Comparison of ENCODE assay signal across 9 cellular contexts in the genomic region with DNA sequence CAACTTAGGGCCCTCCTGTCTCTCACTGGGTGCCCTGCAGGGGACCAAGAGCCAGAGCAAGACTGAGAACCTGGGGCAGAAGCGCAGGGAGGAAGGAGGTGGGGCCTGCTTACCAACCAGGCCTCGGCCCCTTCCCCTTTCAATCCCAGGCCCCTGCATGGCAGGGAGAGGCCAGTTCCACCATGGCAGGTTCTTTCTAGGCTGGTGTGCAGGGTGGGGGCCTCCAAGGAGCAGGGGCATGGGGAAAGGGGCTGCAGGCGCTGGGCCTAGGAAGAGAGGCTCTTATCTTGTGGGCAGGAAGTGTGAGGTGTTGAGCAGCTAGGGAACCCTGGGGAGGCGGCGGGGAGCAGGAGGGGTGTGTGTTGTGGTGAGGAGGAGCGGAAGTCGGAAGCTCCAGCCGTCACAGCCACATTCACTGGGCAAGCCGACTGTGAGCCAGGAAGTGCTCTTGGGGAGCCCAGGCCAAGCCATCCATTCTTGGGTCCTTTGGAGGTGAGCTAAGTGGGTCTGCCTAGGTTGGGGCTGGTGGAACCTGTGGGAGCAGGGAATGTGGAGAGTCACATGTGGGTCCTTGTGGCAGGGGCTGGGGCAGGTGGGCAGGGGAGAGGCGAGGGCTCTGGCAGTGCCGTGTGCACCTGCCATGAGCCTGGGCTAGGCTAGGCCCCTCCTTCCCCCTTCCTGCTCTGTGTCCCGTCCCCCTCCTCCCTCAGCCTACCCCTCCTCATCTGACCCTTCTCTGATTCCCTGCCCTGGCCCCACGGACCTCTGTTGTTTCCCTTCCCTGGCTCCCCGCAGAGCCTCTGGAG. TPM values are rescaled to one million over a fixed set of nuclear protein-coding genes. Genes with fewer than 3 reads are reported as not detected.
DNase-seq lines count a peak whose midpoint lies in the region; ATAC-seq, FAIRE-seq and TF ChIP-seq lines count a peak whose summit lies in the region.
"Had no signal": no experiment of that assay in that cellular context is flagged by ENCODE, and none has a peak within 500 bp of the region (broad histone marks: within the 10 kb centered on the region; RNA-seq: fewer than 3 reads in every experiment).

A gene (plus strand): TSS at position 409 of the 806 bp plus-strand sequence. CDS start 8,486 bp downstream, outside the sequence.

- H3K4me3 Mint-ChIP-seq in activated T-helper 2 cell treated with anti-CD3 and anti-CD28 coated beads, Interferon-gamma antibody, Interleukin-2, Interleukin-4, amounts not matched to agents 10 μg/mL and 5 μg/mL and 100 μg/mL, durations not matched to agents 14 hours and 24 hours and 36 hours (ENCODE audit: low read depth), result peak within 1 kb of the TSS; percentile 89

- no peak within 1 kb of the TSS for H3K4me3 ChIP-seq in PC-9
- peak within 1 kb of the TSS; percentile 18 to 24 (median 18) for H3K4me3 ChIP-seq in right lobe of liver
- H3K4me3 ChIP-seq: SK-N-MC had no signal

- H3K36me3 Mint-ChIP-seq in activated T-helper 2 cell treated with anti-CD3 and anti-CD28 coated beads, Interferon-gamma antibody, Interleukin-2, Interleukin-4, amounts not matched to agents 10 μg/mL and 5 μg/mL and 100 μg/mL, durations not matched to agents 14 hours and 24 hours and 36 hours (ENCODE audit: low read depth), result peaks cover 77% of the 10 kb centered on the region

- 53% methylated on average over 7 of the region's 14 CpGs for WGBS in right lobe of liver (ENCODE audit: insufficient coverage, low coverage, low lambda C conversion rate, missing lambda C conversion rate)

- H3K4me1 Mint-ChIP-seq in activated T-helper 2 cell treated with anti-CD3 and anti-CD28 coated beads, Interferon-gamma antibody, Interleukin-2, Interleukin-4, amounts not matched to agents 10 μg/mL and 5 μg/mL and 100 μg/mL, durations not matched to agents 14 hours and 24 hours and 36 hours (ENCODE audit: low read depth), result peaks cover 65% of the 10 kb centered on the region

- H4K20me1 ChIP-seq in PC-9 (ENCODE audit: insufficient read depth), result no peaks in the 10 kb centered on the region

- peak; percentile 70 for ATAC-seq in GM18508 (IDR thresholded peaks at IDR 0.05; ENCODE audit: insufficient read depth, unreplicated experiment)
- peak; percentile 76 for ATAC-seq in HG02938 (IDR thresholded peaks at IDR 0.05; ENCODE audit: unreplicated experiment)
- ATAC-seq in right lobe of liver, result peak; percentile 60 to 76 (median 70)

- H3K9me3 ChIP-seq in PC-9 (ENCODE audit: insufficient read depth, low read depth) (no peaks in the 10 kb centered on the region), right lobe of liver (no peaks in the 10 kb centered on the region)

- in situ Hi-C loops in ACHN (cut with HindIII; ENCODE audit: low pct_ligation_motif_present, low pct_unique_long_range_greater_than_20kb, low sequenced_read_pairs), result no loop called here

- TF ChIP-seq POLR2A in right lobe of liver (IDR thresholded peaks at IDR 0.05) (no peak), H54 (IDR thresholded peaks at IDR 0.05; ENCODE audit: low read depth, low read length) (no peak)

- POLR2A ChIA-PET in PC-9 (lab: Charles Lee; ENCODE audit: unreplicated experiment), result no interaction called here

- CTCF ChIA-PET in PC-9 (lab: Charles Lee), result no interaction called here

- peak within 1 kb of the TSS; percentile 94 for H3K27ac Mint-ChIP-seq in activated T-helper 2 cell treated with anti-CD3 and anti-CD28 coated beads, Interferon-gamma antibody, Interleukin-2, Interleukin-4, amounts not matched to agents 10 μg/mL and 5 μg/mL and 100 μg/mL, durations not matched to agents 14 hours and 24 hours and 36 hours

- BruUV-seq in PC-9 (replicated peaks; lab: Mats Ljungman, UMichigan), result no TSS peak

- no peak within 1 kb of the TSS for H3K4me2 ChIP-seq in PC-9

- no peaks in the 10 kb centered on the region for H3K9me2 ChIP-seq in PC-9 (ENCODE audit: insufficient read depth)

- H3K36me3 ChIP-seq in PC-9 (ENCODE audit: low read depth), result no peaks in the 10 kb centered on the region
- H3K36me3 ChIP-seq in right lobe of liver, result no peaks in the 10 kb centered on the region

- no peak for TF ChIP-seq CTCF in PC-9 (conservative IDR thresholded peaks at IDR 0.05)
- TF ChIP-seq CTCF in right lobe of liver (IDR thresholded peaks at IDR 0.05), result no peak

- H3F3A ChIP-seq in PC-9 (ENCODE audit: insufficient read depth, low read depth), result 0 out of 2 replicates have a peak, but pooled peaks cover 5% of the 10 kb centered on the region

- no peaks in the 10 kb centered on the region for H3K27me3 ChIP-seq in PC-9 (ENCODE audit: insufficient read depth, low read depth)
- H3K27me3 ChIP-seq in right lobe of liver, result no peaks in the 10 kb centered on the region

- FAIRE-seq in H54 (lab: Jason Lieb, UNC), result no peak

- H3K79me2 ChIP-seq in PC-9 (ENCODE audit: low read depth), result no peaks in the 10 kb centered on the region

- DNase-seq in PC-9 (no peak), right lobe of liver (peak; percentile 71 to 78 (median 73)), H54 (ENCODE audit: insufficient read length, low spot score) (no peak), ACHN (no peak)
- DNase-seq in activated T-helper 2 cell treated with anti-CD3 and anti-CD28 coated beads, Interferon-gamma antibody, Interleukin-2, Interleukin-4, amounts not matched to agents 10 μg/mL and 5 μg/mL and 100 μg/mL, durations not matched to agents 14 hours and 24 hours and 36 hours (ENCODE audit: low spot score), result peak; percentile 90
- peak; percentile 79 for DNase-seq in stimulated activated CD8-positive, alpha-beta memory T cell treated with anti-CD3 and anti-CD28 coated beads, Interleukin-2, amount 100 ng/mL, for 48 hours (ENCODE audit: low read depth in 2 of 2)

- H3K27me3 Mint-ChIP-seq in activated T-helper 2 cell treated with anti-CD3 and anti-CD28 coated beads, Interferon-gamma antibody, Interleukin-2, Interleukin-4, amounts not matched to agents 10 μg/mL and 5 μg/mL and 100 μg/mL, durations not matched to agents 14 hours and 24 hours and 36 hours (ENCODE audit: low read depth), result no peaks in the 10 kb centered on the region

- intact Hi-C loops in PC-9 (cut with micrococcal nuclease; ENCODE audit: unreplicated experiment), result no loop called here
- intact Hi-C loops in activated T-helper 2 cell treated with anti-CD3 and anti-CD28 coated beads, Interferon-gamma antibody, Interleukin-2, Interleukin-4, amounts not matched to agents 10 μg/mL and 5 μg/mL and 100 μg/mL, durations not matched to agents 14 hours and 24 hours and 36 hours (cut with micrococcal nuclease), result loop anchor here (2.0 to 10.0 kb wide), 5 partner anchors 17 to 526 kb away; a partner anchor contains a TSS
- intact Hi-C loops in right lobe of liver (cut with DNase I), result no loop called here

- H3K27ac ChIP-seq in PC-9 (no peak within 1 kb of the TSS), right lobe of liver (peak within 1 kb of the TSS in 2 of 3 donors; percentile 47 to 54)
- H3K27ac ChIP-seq: SK-N-MC had no signal

- peaks cover 9% of the 10 kb centered on the region for H3K9me3 Mint-ChIP-seq in activated T-helper 2 cell treated with anti-CD3 and anti-CD28 coated beads, Interferon-gamma antibody, Interleukin-2, Interleukin-4, amounts not matched to agents 10 μg/mL and 5 μg/mL and 100 μg/mL, durations not matched to agents 14 hours and 24 hours and 36 hours

- no peaks in the 10 kb centered on the region for H3K4me1 ChIP-seq in PC-9 (replicated peaks; ENCODE audit: insufficient read depth)
- H3K4me1 ChIP-seq in right lobe of liver, result peaks cover 0 to 6% (median 0%) of the 10 kb centered on the region in 4 donors

- H2AFZ ChIP-seq in PC-9, result no peak within 1 kb of the TSS

RNA-seq across cellular contexts. Expression of the gene that starts here (rescaled TPM):
- total RNA-seq in PC-9 (2021) (29.6 and 38.7 TPM in 2 replicates), right lobe of liver (10 to 100 TPM; 38.0 to 77.8 (median 58.7) TPM)
- 313 and 319 TPM in 2 replicates for total RNA-seq in activated T-helper 2 cell treated with anti-CD3 and anti-CD28 coated beads, Interferon-gamma antibody, Interleukin-2, Interleukin-4, amounts not matched to agents 10 μg/mL and 5 μg/mL and 100 μg/mL, durations not matched to agents 14 hours and 24 hours and 36 hours

Comparison
In these comparisons a context has a peak if more than half of its experiments do, and no peak if none do; other contexts are left out.
1. DNase-seq: peak in activated T-helper 2 cell treated with anti-CD3 and anti-CD28 coated beads, Interferon-gamma antibody, Interleukin-2, Interleukin-4, amounts not matched to agents 10 μg/mL and 5 μg/mL and 100 μg/mL, durations not matched to agents 14 hours and 24 hours and 36 hours (single experiment), right lobe of liver (3 of 3) and stimulated activated CD8-positive, alpha-beta memory T cell treated with anti-CD3 and anti-CD28 coated beads, Interleukin-2, amount 100 ng/mL, for 48 hours (2 of 2); none in PC-9 (0 of 2), H54 (single experiment) and ACHN (single experiment).
2. Peak in every context shown above with its lines, with median percentiles within 50 percentile points of each other: ATAC-seq.